In genomic region chr1:115647000-115647399, GRCh38 we compare ENCODE assay signal across 1 cellular context.
A peak's percentile ranks its signal among the peaks of the same experiment; 100 is the strongest.
TF ChIP-seq lines count a peak whose summit lies in the region.

No MANE protein-coding gene starts in this region.

TF ChIP-seq in K562, 482 proteins besides CTCF, POLR2A, EP300 and RAD21 (continued from another document):
- no peak for TF ChIP-seq CREBBP (IDR thresholded peaks at IDR 0.05; ENCODE audit: low read depth, low read length)
- TF ChIP-seq SMAD2 (IDR thresholded peaks at IDR 0.05; ENCODE audit: low read depth, low read length) = no peak
- TF ChIP-seq, protein P1, sequence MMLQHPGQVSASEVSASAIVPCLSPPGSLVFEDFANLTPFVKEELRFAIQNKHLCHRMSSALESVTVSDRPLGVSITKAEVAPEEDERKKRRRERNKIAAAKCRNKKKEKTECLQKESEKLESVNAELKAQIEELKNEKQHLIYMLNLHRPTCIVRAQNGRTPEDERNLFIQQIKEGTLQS (IDR thresholded peaks at IDR 0.05) = peak; percentile 80
- TF ChIP-seq, protein P1 (CRISPR knock-in tag; conservative IDR thresholded peaks at IDR 0.05) = no peak
- 0 out of 4 replicates have a peak, but pooled peaks of 1 of the 2 experiments have one; percentile 18 for TF ChIP-seq NRF1 (conservative IDR thresholded peaks at IDR 0.05 in 1 of 2, IDR thresholded peaks at IDR 0.05 in 1 of 2)
- TF ChIP-seq SAP30 (IDR thresholded peaks at IDR 0.05; ENCODE audit: borderline replicate concordance, insufficient read depth, low read depth, low read length, poor library complexity, severe bottlenecking) = no peak
- TF ChIP-seq JUND (IDR thresholded peaks at IDR 0.05; ENCODE audit: borderline replicate concordance, low read depth, low read length) = peak; percentile 71; the same call in 1 of the 2 replicates
- peak; percentile 71; the same call in 2 of the 3 replicates for TF ChIP-seq JUND (tag; IDR thresholded peaks at IDR 0.05; ENCODE audit: borderline replicate concordance, low read depth, low read length)
- no peak for TF ChIP-seq CHD7 (IDR thresholded peaks at IDR 0.05; ENCODE audit: low read depth, low read length)
- TF ChIP-seq, protein P2, sequence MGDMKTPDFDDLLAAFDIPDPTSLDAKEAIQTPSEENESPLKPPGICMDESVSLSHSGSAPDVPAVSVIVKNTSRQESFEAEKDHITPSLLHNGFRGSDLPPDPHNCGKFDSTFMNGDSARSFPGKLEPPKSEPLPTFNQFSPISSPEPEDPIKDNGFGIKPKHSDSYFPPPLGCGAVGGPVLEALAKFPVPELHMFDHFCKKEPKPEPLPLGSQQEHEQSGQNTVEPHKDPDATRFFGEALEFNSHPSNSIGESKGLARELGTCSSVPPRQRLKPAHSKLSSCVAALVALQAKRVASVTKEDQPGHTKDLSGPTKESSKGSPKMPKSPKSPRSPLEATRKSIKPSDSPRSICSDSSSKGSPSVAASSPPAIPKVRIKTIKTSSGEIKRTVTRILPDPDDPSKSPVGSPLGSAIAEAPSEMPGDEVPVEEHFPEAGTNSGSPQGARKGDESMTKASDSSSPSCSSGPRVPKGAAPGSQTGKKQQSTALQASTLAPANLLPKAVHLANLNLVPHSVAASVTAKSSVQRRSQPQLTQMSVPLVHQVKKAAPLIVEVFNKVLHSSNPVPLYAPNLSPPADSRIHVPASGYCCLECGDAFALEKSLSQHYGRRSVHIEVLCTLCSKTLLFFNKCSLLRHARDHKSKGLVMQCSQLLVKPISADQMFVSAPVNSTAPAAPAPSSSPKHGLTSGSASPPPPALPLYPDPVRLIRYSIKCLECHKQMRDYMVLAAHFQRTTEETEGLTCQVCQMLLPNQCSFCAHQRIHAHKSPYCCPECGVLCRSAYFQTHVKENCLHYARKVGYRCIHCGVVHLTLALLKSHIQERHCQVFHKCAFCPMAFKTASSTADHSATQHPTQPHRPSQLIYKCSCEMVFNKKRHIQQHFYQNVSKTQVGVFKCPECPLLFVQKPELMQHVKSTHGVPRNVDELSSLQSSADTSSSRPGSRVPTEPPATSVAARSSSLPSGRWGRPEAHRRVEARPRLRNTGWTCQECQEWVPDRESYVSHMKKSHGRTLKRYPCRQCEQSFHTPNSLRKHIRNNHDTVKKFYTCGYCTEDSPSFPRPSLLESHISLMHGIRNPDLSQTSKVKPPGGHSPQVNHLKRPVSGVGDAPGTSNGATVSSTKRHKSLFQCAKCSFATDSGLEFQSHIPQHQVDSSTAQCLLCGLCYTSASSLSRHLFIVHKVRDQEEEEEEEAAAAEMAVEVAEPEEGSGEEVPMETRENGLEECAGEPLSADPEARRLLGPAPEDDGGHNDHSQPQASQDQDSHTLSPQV (IDR thresholded peaks at IDR 0.05) = 0 out of 2 replicates have a peak, but pooled peaks have one; percentile 29
- peak; percentile 70 for TF ChIP-seq FOSL1 (tag; conservative IDR thresholded peaks at IDR 0.05)
- TF ChIP-seq CREM (IDR thresholded peaks at IDR 0.05; ENCODE audit: low read depth) = peak; percentile 59
- no peak for TF ChIP-seq ID3 (CRISPR knock-in tag; IDR thresholded peaks at IDR 0.05)
- TF ChIP-seq ID3 (tag; IDR thresholded peaks at IDR 0.05) = peak; percentile 24; the same call in 1 of the 2 replicates
- peak; percentile 68 for TF ChIP-seq NR2C1 (IDR thresholded peaks at IDR 0.05)
- peak; percentile 76 for TF ChIP-seq NR2C1 (tag; IDR thresholded peaks at IDR 0.05)
- TF ChIP-seq NR2C2 (CRISPR knock-in tag; IDR thresholded peaks at IDR 0.05) = no peak
- peak; percentile 78 for TF ChIP-seq NR2C2 (tag; IDR thresholded peaks at IDR 0.05)
- 0 out of 2 replicates have a peak, but pooled peaks have one; percentile 16 for TF ChIP-seq ATF7 (IDR thresholded peaks at IDR 0.05)
- no peak for TF ChIP-seq POLR2B (IDR thresholded peaks at IDR 0.05; ENCODE audit: low read depth, partially characterized antibody)
- peak; percentile 46 for TF ChIP-seq SPI1 (IDR thresholded peaks at IDR 0.05; ENCODE audit: borderline replicate concordance, low read depth, low read length)
- TF ChIP-seq MEIS2 (IDR thresholded peaks at IDR 0.05; ENCODE audit: partially characterized antibody) = peak; percentile 61
- TF ChIP-seq CBFA2T3 (IDR thresholded peaks at IDR 0.05) = peak; percentile 43
